Comparison of ENCODE assay signal across 8 cellular contexts in genomic region chr4:1249148-1249730, GRCh38. TPM values are rescaled to one million over a fixed set of nuclear protein-coding genes. Genes with fewer than 3 reads are reported as not detected.
DNase-seq lines count a peak whose midpoint lies in the region; ATAC-seq and TF ChIP-seq lines count a peak whose summit lies in the region.

No MANE protein-coding gene starts in this region.

- DNase-seq in CD8-positive, alpha-beta T cell: peak; percentile 71 to 91 (median 80)
- peak; percentile 80 for DNase-seq in activated T-cell treated with anti-CD3 and anti-CD28 coated beads, Interleukin-2, amount 50 U/mL, for 4 hours
- no peak for DNase-seq in esophagus squamous epithelium (lab: John Stamatoyannopoulos, UW)
- DNase-seq in naive B cell: peak; percentile 91
- DNase-seq in stimulated activated CD8-positive, alpha-beta memory T cell treated with anti-CD3 and anti-CD28 coated beads, Interleukin-7, amount 100 ng/mL, for 48 hours (ENCODE audit: extremely low read depth in 1 of 2, low read depth in 1 of 2): peak; percentile 58 to 71

- peaks cover 72% of the 10 kb centered on the region for H3K4me1 ChIP-seq in CD8-positive, alpha-beta T cell (ENCODE audit: insufficient read depth, low read length)
- H3K4me1 ChIP-seq in OCI-LY3 (ENCODE audit: low read length) (peaks cover 20% of the 10 kb centered on the region), esophagus squamous epithelium (peaks cover 41 to 63% (median 42%) of the 10 kb centered on the region in 3 donors)

- no peak for TF ChIP-seq CTCF in CD8-positive, alpha-beta T cell (IDR thresholded peaks at IDR 0.05)
- no peak for TF ChIP-seq CTCF in OCI-LY3 (IDR thresholded peaks at IDR 0.05; ENCODE audit: low read depth, low read length)
- TF ChIP-seq CTCF in esophagus squamous epithelium (IDR thresholded peaks at IDR 0.05): peak in 1 of 6 experiments; percentile 6

- H3K36me3 Mint-ChIP-seq in CD8-positive, alpha-beta T cell: peaks cover 8% of the 10 kb centered on the region
- peaks cover 5% of the 10 kb centered on the region for H3K36me3 Mint-ChIP-seq in activated T-cell treated with anti-CD3 and anti-CD28 coated beads, Interleukin-2, amount 50 U/mL, for 4 hours (ENCODE audit: insufficient read depth)
- H3K36me3 Mint-ChIP-seq in naive B cell: no peaks in the 10 kb centered on the region

- H3K36me3 ChIP-seq in CD8-positive, alpha-beta T cell (ENCODE audit: insufficient read depth, low read length): no peaks in the 10 kb centered on the region
- H3K36me3 ChIP-seq in OCI-LY3 (replicated peaks; ENCODE audit: low read depth, low read length): peaks cover 38% of the 10 kb centered on the region
- peaks cover 0 to 9% (median 0%) of the 10 kb centered on the region in 3 donors for H3K36me3 ChIP-seq in esophagus squamous epithelium

- peaks cover 60% of the 10 kb centered on the region for H3K79me2 ChIP-seq in OCI-LY3 (ENCODE audit: low read length)

- peak in 1 of 4 donors; percentile 74 for TF ChIP-seq POLR2A in esophagus squamous epithelium (IDR thresholded peaks at IDR 0.05)

- peaks cover 69% of the 10 kb centered on the region for H3K4me1 Mint-ChIP-seq in CD8-positive, alpha-beta T cell (ENCODE audit: low read depth)
- peaks cover 73% of the 10 kb centered on the region for H3K4me1 Mint-ChIP-seq in activated T-cell treated with anti-CD3 and anti-CD28 coated beads, Interleukin-2, amount 50 U/mL, for 4 hours (ENCODE audit: low read depth)
- peaks cover 41 to 69% (median 69%) of the 10 kb centered on the region in 3 donors for H3K4me1 Mint-ChIP-seq in naive B cell

- H3K27me3 Mint-ChIP-seq in CD8-positive, alpha-beta T cell (ENCODE audit: low read depth): no peaks in the 10 kb centered on the region
- H3K27me3 Mint-ChIP-seq in activated T-cell treated with anti-CD3 and anti-CD28 coated beads, Interleukin-2, amount 50 U/mL, for 4 hours (ENCODE audit: low read depth): no peaks in the 10 kb centered on the region
- no peaks in the 10 kb centered on the region for H3K27me3 Mint-ChIP-seq in naive B cell

- H3K4me3 Mint-ChIP-seq in CD8-positive, alpha-beta T cell: peak overlapping the region; percentile 89
- H3K4me3 Mint-ChIP-seq in activated T-cell treated with anti-CD3 and anti-CD28 coated beads, Interleukin-2, amount 50 U/mL, for 4 hours: peak overlapping the region; percentile 89
- peak overlapping the region; percentile 86 to 98 (median 92) for H3K4me3 Mint-ChIP-seq in naive B cell

- intact Hi-C loops in CD8-positive, alpha-beta T cell (cut with DNase I, micrococcal nuclease): loop anchor here (1.0 to 5.0 kb wide), 10 partner anchors 18 to 1288 kb away; partner anchors contain the start of genes FAM193A (in 1 of the 2), FGFRL1 (in 1 of the 2), MAEA (in 1 of the 2) and NSD2 (in 1 of the 2)
- intact Hi-C loops in esophagus squamous epithelium (cut with DNase I): no loop called here

- peak overlapping the region; percentile 82 for H3K4me3 ChIP-seq in CD8-positive, alpha-beta T cell (ENCODE audit: low read depth, low read length)
- H3K4me3 ChIP-seq in OCI-LY3 (ENCODE audit: low read length) (peak overlapping the region; percentile 86), esophagus squamous epithelium (peak overlapping the region; percentile 56 to 96 (median 80))

- H3K4me2 ChIP-seq in OCI-LY3 (ENCODE audit: low read length): peak overlapping the region; percentile 85

- H3K9me3 ChIP-seq in CD8-positive, alpha-beta T cell (ENCODE audit: low read length): no peaks in the 10 kb centered on the region
- H3K9me3 ChIP-seq in OCI-LY3 (ENCODE audit: insufficient read depth, low read length): peaks cover 19% of the 10 kb centered on the region; the same call in 1 of the 2 replicates
- peaks cover 0 to 21% (median 0%) of the 10 kb centered on the region in 3 donors for H3K9me3 ChIP-seq in esophagus squamous epithelium

- H3K9ac ChIP-seq in OCI-LY3 (ENCODE audit: low read length): peak overlapping the region; percentile 93

- POLR2A ChIA-PET in CD8-positive, alpha-beta T cell (lab: Charles Lee): interaction anchor here (0.9 to 5.2 kb wide), 10 partner anchors 13 to 368 kb away, joined by 3 to 35 read pairs (median 7); partner anchors contain the start of genes MAEA and UVSSA

- WGBS in esophagus squamous epithelium, 2 donors: 0% methylated on average over 1 of the region's 86 CpGs; no CpG with 5 or more reads in 1 of the 2 donors

- peak overlapping the region; percentile 86 for H3K27ac ChIP-seq in CD8-positive, alpha-beta T cell (ENCODE audit: low read depth, low read length)
- peak overlapping the region; percentile 83 for H3K27ac ChIP-seq in OCI-LY3 (ENCODE audit: low read length)
- H3K27ac ChIP-seq in esophagus squamous epithelium: peak overlapping the region; percentile 88 to 99 (median 97)

- H3K27me3 ChIP-seq in CD8-positive, alpha-beta T cell (ENCODE audit: insufficient read depth, low read length): no peaks in the 10 kb centered on the region
- H3K27me3 ChIP-seq in OCI-LY3 (ENCODE audit: low read depth, low read length) (no peaks in the 10 kb centered on the region), esophagus squamous epithelium (no peaks in the 10 kb centered on the region)

- H3K27ac Mint-ChIP-seq in CD8-positive, alpha-beta T cell: peak overlapping the region; percentile 95
- peak overlapping the region; percentile 91 to 98 (median 95) for H3K27ac Mint-ChIP-seq in naive B cell

- peak overlapping the region; percentile 42 for H2AFZ ChIP-seq in OCI-LY3 (ENCODE audit: low read depth, low read length)

- H3K9me3 Mint-ChIP-seq in CD8-positive, alpha-beta T cell: no peaks in the 10 kb centered on the region
- H3K9me3 Mint-ChIP-seq in activated T-cell treated with anti-CD3 and anti-CD28 coated beads, Interleukin-2, amount 50 U/mL, for 4 hours: no peaks in the 10 kb centered on the region
- H3K9me3 Mint-ChIP-seq in naive B cell: peaks cover 0 to under 1% (median 0%) of the 10 kb centered on the region in 7 donors

- CTCF ChIA-PET in CD8-positive, alpha-beta T cell (lab: Charles Lee): interaction anchor here (0.9 to 5.2 kb wide), 3 partner anchors 19 to 97 kb away, joined by 3 to 30 read pairs (median 16); partner anchors contain the start of gene UVSSA

- peaks cover 31% of the 10 kb centered on the region for H4K20me1 ChIP-seq in OCI-LY3 (ENCODE audit: insufficient read depth, low read length)

- ATAC-seq in CD8-positive, alpha-beta T cell: peak; percentile 66
- peak; percentile 70 for ATAC-seq in GM19328 (IDR thresholded peaks at IDR 0.05; ENCODE audit: unreplicated experiment)
- peak; percentile 36 for ATAC-seq in HG03469 (IDR thresholded peaks at IDR 0.05; ENCODE audit: unreplicated experiment)
- peak; percentile 68 to 70 for ATAC-seq in activated T-cell treated with anti-CD3 and anti-CD28 coated beads, Interleukin-2, amount 50 U/mL, for 4 hours
- ATAC-seq in naive B cell (ENCODE audit: low read depth in 2 of 2): peak; percentile 65 to 69

RNA-seq across cellular contexts. Expression of gene CTBP1, which starts 0.3 kb away (rescaled TPM):
- 100 to 1,000 TPM; 129 to 132 TPM for total RNA-seq in CD8-positive, alpha-beta T cell
- total RNA-seq in activated T-cell treated with anti-CD3 and anti-CD28 coated beads, Interleukin-2, amount 50 U/mL, for 4 hours: 100 to 1,000 TPM; 166 to 186 (median 177) TPM
- total RNA-seq in esophagus squamous epithelium: 100 to 1,000 TPM in 3 of 4 donors, 10 to 100 TPM in 1; 72.2 to 121 (median 113) TPM
- 10 to 100 TPM; 46.4 to 98.8 (median 79.8) TPM for polyA plus RNA-seq in naive B cell (ENCODE audit: low read depth in 6 of 6)

RNA-seq across cellular contexts. Expression of gene MAEA, which starts 40.5 kb away (rescaled TPM):
- 10 to 100 TPM; 74.6 to 77.6 TPM for total RNA-seq in CD8-positive, alpha-beta T cell
- 10 to 100 TPM; 61.9 to 66.9 (median 65.3) TPM for total RNA-seq in activated T-cell treated with anti-CD3 and anti-CD28 coated beads, Interleukin-2, amount 50 U/mL, for 4 hours
- total RNA-seq in esophagus squamous epithelium: 10 to 100 TPM; 56.6 to 78.7 (median 67.5) TPM
- polyA plus RNA-seq in naive B cell (ENCODE audit: low read depth in 6 of 6): 10 to 100 TPM; 45.7 to 72.6 (median 57.1) TPM
